In the genomic region with DNA sequence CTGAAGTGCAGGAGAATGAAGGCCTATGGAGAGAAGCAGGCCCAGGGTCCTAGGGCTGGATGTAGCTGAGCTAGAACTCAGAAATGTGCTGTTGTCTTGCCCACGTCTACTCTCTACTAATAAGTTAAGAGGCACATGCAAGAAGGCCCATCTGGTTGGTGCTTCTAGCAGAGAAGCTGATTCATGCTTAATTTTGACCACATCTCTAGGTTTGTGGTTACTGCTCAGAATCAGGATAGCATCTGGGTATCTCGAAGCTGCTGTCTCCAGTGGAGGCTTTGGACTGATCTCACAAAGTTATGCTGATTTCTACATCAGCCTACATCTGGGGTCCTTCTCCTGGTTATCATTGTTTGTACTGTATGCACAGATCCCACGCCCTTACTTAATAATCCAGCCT, we compare ENCODE assay signal across 16 cellular contexts.
DNase-seq lines count a peak whose midpoint lies in the region; ATAC-seq and TF ChIP-seq lines count a peak whose summit lies in the region.
"Had no signal": no experiment of that assay in that cellular context is flagged by ENCODE, and none has a peak within 500 bp of the region (broad histone marks: within the 10 kb centered on the region; RNA-seq: fewer than 3 reads in every experiment).

No MANE protein-coding gene starts in this region.

- H3K36me3 ChIP-seq in GM23248 (ENCODE audit: low read depth) (no peaks in the 10 kb centered on the region), Loucy (ENCODE audit: insufficient read depth, low read length) (no peaks in the 10 kb centered on the region), adipocyte (ENCODE audit: control insufficient read depth, insufficient read depth, low read length, severe bottlenecking) (no peaks in the 10 kb centered on the region), SK-N-SH (replicated peaks in 1 of 2; ENCODE audit: control insufficient read depth in 1 of 2, insufficient read depth in 2 of 2, low read length in 1 of 2) (no peaks in the 10 kb centered on the region)
- H3K36me3 ChIP-seq: vagina had no signal

- H3K9me2 ChIP-seq in GM23248 (ENCODE audit: insufficient read depth) (no peaks in the 10 kb centered on the region), Loucy (replicated peaks; ENCODE audit: low read depth, low read length) (no peaks in the 10 kb centered on the region), SK-N-SH (no peaks in the 10 kb centered on the region)

- H3K9me3 Mint-ChIP-seq in natural killer cell = no peaks in the 10 kb centered on the region
- H3K9me3 Mint-ChIP-seq: stimulated activated naive B cell treated with anti-CD40 and anti-IgM and Interleukin-4, amounts not matched to agents 10 μg/mL and 1 μg/mL and 100 μg/mL, for 72 hours had no signal

- 16 to 24% methylated on average over 3 of the region's 3 CpGs for WGBS in GM23248 (ENCODE audit: low coverage in 1 of 2, low lambda C conversion rate in 2 of 2, missing lambda C conversion rate in 2 of 2), 2 experiments
- WGBS in SK-N-SH (ENCODE audit: low lambda C conversion rate) = 29% methylated on average over 3 of the region's 3 CpGs

- no peaks in the 10 kb centered on the region for H3K36me3 Mint-ChIP-seq in natural killer cell
- H3K36me3 Mint-ChIP-seq: CD4-positive, alpha-beta memory T cell; stimulated activated naive B cell treated with anti-CD40 and anti-IgM and Interleukin-4, amounts not matched to agents 10 μg/mL and 1 μg/mL and 100 μg/mL, for 72 hours had no signal

- H3K4me1 Mint-ChIP-seq in natural killer cell = no peaks in the 10 kb centered on the region
- H3K4me1 Mint-ChIP-seq: stimulated activated naive B cell treated with anti-CD40 and anti-IgM and Interleukin-4, amounts not matched to agents 10 μg/mL and 1 μg/mL and 100 μg/mL, for 72 hours had no signal

- no peak overlapping the region for H3K4me3 Mint-ChIP-seq in natural killer cell
- H3K4me3 Mint-ChIP-seq: CD4-positive, alpha-beta memory T cell; stimulated activated naive B cell treated with anti-CD40 and anti-IgM and Interleukin-4, amounts not matched to agents 10 μg/mL and 1 μg/mL and 100 μg/mL, for 72 hours had no signal

- CTCF ChIA-PET in SK-N-SH (lab: Yijun Ruan, JAX) = no interaction called here

- POLR2A ChIA-PET in SK-N-SH (lab: Yijun Ruan, JAX) = no interaction called here

- H3K9me3 ChIP-seq in GM23248 (ENCODE audit: low read depth) (no peaks in the 10 kb centered on the region), Loucy (ENCODE audit: insufficient read depth, low read depth, low read length) (no peaks in the 10 kb centered on the region), adipocyte (ENCODE audit: control insufficient read depth, low read length) (no peaks in the 10 kb centered on the region), SK-N-SH (no peaks in the 10 kb centered on the region)
- H3K9me3 ChIP-seq: vagina had no signal

- TF ChIP-seq EP300 in SK-N-SH (IDR thresholded peaks at IDR 0.05; ENCODE audit: borderline replicate concordance in 1 of 2, low read depth in 1 of 2, low read length in 1 of 2) = no peak

- H3K9ac ChIP-seq in GM23248 = no peak overlapping the region
- H3K9ac ChIP-seq in Loucy (ENCODE audit: low read depth, low read length, poor library complexity, severe bottlenecking) = no peak overlapping the region
- H3K9ac ChIP-seq in adipocyte (ENCODE audit: low read length) = no peak overlapping the region
- no peak overlapping the region for H3K9ac ChIP-seq in SK-N-SH

- peak in 2 of 3 donors; percentile 25 to 66 for ATAC-seq in natural killer cell
- ATAC-seq: SK-N-SH treated with all-trans-retinoic acid at 6 μM for 48 hours had no signal

- H3K4me2 ChIP-seq in GM23248 (ENCODE audit: unreplicated experiment) = no peak overlapping the region
- peak overlapping the region; percentile 4 for H3K4me2 ChIP-seq in Loucy (ENCODE audit: low read depth, low read length, poor library complexity, severe bottlenecking)
- no peak overlapping the region for H3K4me2 ChIP-seq in SK-N-SH

- intact Hi-C loops in natural killer cell (cut with micrococcal nuclease) = no loop called here

- H3K4me1 ChIP-seq in GM23248 (ENCODE audit: insufficient read depth) (no peaks in the 10 kb centered on the region), Loucy (ENCODE audit: insufficient read depth, low read length, poor library complexity, severe bottlenecking) (peaks cover 23% of the 10 kb centered on the region), adipocyte (ENCODE audit: control insufficient read depth, insufficient read depth, low read length) (peaks cover 8% of the 10 kb centered on the region), SK-N-SH (ENCODE audit: control insufficient read depth in 1 of 2, insufficient read depth in 2 of 2, low read depth in 1 of 2, low read length in 1 of 2) (peaks cover 0 to 6% of the 10 kb centered on the region in 2 experiments; a peak in 1 of 4 replicates)
- H3K4me1 ChIP-seq: vagina had no signal

- TF ChIP-seq CTCF in Loucy (conservative IDR thresholded peaks at IDR 0.05; ENCODE audit: low read length) (no peak), natural killer cell (IDR thresholded peaks at IDR 0.05) (no peak), SK-N-SH (IDR thresholded peaks at IDR 0.05) (no peak)

- in situ Hi-C loops in GM23248 (cut with MboI) = no loop called here

- no peaks in the 10 kb centered on the region for H3F3A ChIP-seq in GM23248 (ENCODE audit: insufficient read depth)
- H3F3A ChIP-seq in Loucy (ENCODE audit: low read depth) = no peaks in the 10 kb centered on the region
- H3F3A ChIP-seq in SK-N-SH (replicated peaks; ENCODE audit: insufficient read depth) = no peaks in the 10 kb centered on the region

- H3K79me2 ChIP-seq in GM23248 (ENCODE audit: insufficient read depth) = no peaks in the 10 kb centered on the region
- H3K79me2 ChIP-seq in Loucy (ENCODE audit: insufficient read depth, low read length) = no peaks in the 10 kb centered on the region
- no peaks in the 10 kb centered on the region for H3K79me2 ChIP-seq in SK-N-SH (ENCODE audit: insufficient read depth)

- H4K20me1 ChIP-seq in GM23248 (ENCODE audit: insufficient read depth) (no peaks in the 10 kb centered on the region), Loucy (ENCODE audit: insufficient read depth, low read length, poor library complexity, severe bottlenecking) (no peaks in the 10 kb centered on the region), SK-N-SH (ENCODE audit: insufficient read depth) (no peaks in the 10 kb centered on the region)

- no peak for TF ChIP-seq RAD21 in SK-N-SH (IDR thresholded peaks at IDR 0.05; ENCODE audit: low read length)

- DNase-seq in GM23248 (peak; percentile 5), adipocyte (ENCODE audit: low read depth) (peak; percentile 6), natural killer cell (no peak), HK-2 (ENCODE audit: unreplicated experiment) (no peak), SK-N-SH (no peak)
- no peak for DNase-seq in activated CD8-positive, alpha-beta memory T cell treated with anti-CD3 and anti-CD28 coated beads, Interleukin-2, amount 50 U/mL, for 48 hours
- DNase-seq: anterior cingulate cortex; CD4-positive, alpha-beta memory T cell; H7; NCI-H2171; stimulated activated naive B cell treated with anti-CD40 and anti-IgM and Interleukin-4, amounts not matched to agents 10 μg/mL and 1 μg/mL and 100 μg/mL, for 72 hours had no signal

- H3K27me3 ChIP-seq in GM23248 (replicated peaks; ENCODE audit: insufficient read depth) (no peaks in the 10 kb centered on the region; the same call in 1 of the 2 replicates), Loucy (ENCODE audit: insufficient read depth, low read length, poor library complexity, severe bottlenecking) (no peaks in the 10 kb centered on the region), adipocyte (replicated peaks; ENCODE audit: control insufficient read depth, insufficient read depth, low read length) (peaks cover 3% of the 10 kb centered on the region), SK-N-SH (ENCODE audit: insufficient read depth) (no peaks in the 10 kb centered on the region)
- H3K27me3 ChIP-seq: vagina had no signal

- H2AFZ ChIP-seq in GM23248 (no peak overlapping the region), Loucy (ENCODE audit: low read length) (no peak overlapping the region), SK-N-SH (ENCODE audit: low read depth) (no peak overlapping the region)

- H3K27ac ChIP-seq in GM23248 (no peak overlapping the region), SK-N-SH (ENCODE audit: low read depth in 2 of 2, low read length in 1 of 2) (no peak overlapping the region)
- H3K27ac ChIP-seq: vagina, VCaP had no signal

- H3K4me3 ChIP-seq in GM23248 (no peak overlapping the region), Loucy (ENCODE audit: low read length, poor library complexity, severe bottlenecking) (no peak overlapping the region), adipocyte (ENCODE audit: low read length) (no peak overlapping the region), SK-N-SH (ENCODE audit: low read depth in 2 of 2, low read length in 1 of 2) (no peak overlapping the region)
- H3K4me3 ChIP-seq: lung, vagina had no signal

- no peak overlapping the region for H3K27ac Mint-ChIP-seq in natural killer cell
- H3K27ac Mint-ChIP-seq: stimulated activated naive B cell treated with anti-CD40 and anti-IgM and Interleukin-4, amounts not matched to agents 10 μg/mL and 1 μg/mL and 100 μg/mL, for 72 hours had no signal

- H3K27me3 Mint-ChIP-seq in natural killer cell (ENCODE audit: low read depth in 2 of 2) = peaks cover 0 to 3% of the 10 kb centered on the region in 2 donors

TF ChIP-seq in SK-N-SH, 30 proteins besides CTCF, POLR2A, EP300 and RAD21 (continues in another document):
- TF ChIP-seq FOSL2 (IDR thresholded peaks at IDR 0.05; ENCODE audit: borderline replicate concordance, low read depth) (no peak), NRF1 (IDR thresholded peaks at IDR 0.05; ENCODE audit: low read depth, low read length) (no peak), SMC3 (IDR thresholded peaks at IDR 0.05; ENCODE audit: low read depth, low read length) (no peak), RXRA (IDR thresholded peaks at IDR 0.05; ENCODE audit: borderline replicate concordance, low read depth) (no peak), POLR2AphosphoS5 (IDR thresholded peaks at IDR 0.05; ENCODE audit: low read depth, low read length) (no peak), GABPA (IDR thresholded peaks at IDR 0.05; ENCODE audit: low read depth) (no peak), MEF2A (IDR thresholded peaks at IDR 0.05; ENCODE audit: borderline replicate concordance, low read depth) (no peak)
- TF ChIP-seq, protein P1, sequence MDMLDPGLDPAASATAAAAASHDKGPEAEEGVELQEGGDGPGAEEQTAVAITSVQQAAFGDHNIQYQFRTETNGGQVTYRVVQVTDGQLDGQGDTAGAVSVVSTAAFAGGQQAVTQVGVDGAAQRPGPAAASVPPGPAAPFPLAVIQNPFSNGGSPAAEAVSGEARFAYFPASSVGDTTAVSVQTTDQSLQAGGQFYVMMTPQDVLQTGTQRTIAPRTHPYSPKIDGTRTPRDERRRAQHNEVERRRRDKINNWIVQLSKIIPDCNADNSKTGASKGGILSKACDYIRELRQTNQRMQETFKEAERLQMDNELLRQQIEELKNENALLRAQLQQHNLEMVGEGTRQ (IDR thresholded peaks at IDR 0.05; ENCODE audit: borderline replicate concordance, low read depth, low read length) = no peak

Comparison
In these comparisons a context has a peak if more than half of its experiments do, and no peak if none do; other contexts are left out.
1. DNase-seq: peak in GM23248 (single experiment) and adipocyte (single experiment); none in natural killer cell (single experiment), HK-2 (single experiment), SK-N-SH (single experiment) and activated CD8-positive, alpha-beta memory T cell treated with anti-CD3 and anti-CD28 coated beads, Interleukin-2, amount 50 U/mL, for 48 hours (single experiment).